Comparison of ENCODE assay signal across 13 cellular contexts in genomic region chr9:94611638-94612068, GRCh38. TPM values are rescaled to one million over a fixed set of nuclear protein-coding genes. Genes with fewer than 3 reads are reported as not detected.
A peak's percentile ranks its signal among the peaks of the same experiment; 100 is the strongest.
DNase-seq lines count a peak whose midpoint lies in the region; ATAC-seq and TF ChIP-seq lines count a peak whose summit lies in the region.
"Had no signal": no experiment of that assay in that cellular context is flagged by ENCODE, and none has a peak within 500 bp of the region (broad histone marks: within the 10 kb centered on the region; RNA-seq: fewer than 3 reads in every experiment).

No MANE protein-coding gene starts in this region.

- peak overlapping the region; percentile 4 for H3K27ac Mint-ChIP-seq in T-helper 17 cell
- H3K27ac Mint-ChIP-seq in progenitor cell of endocrine pancreas, result no peak overlapping the region
- H3K27ac Mint-ChIP-seq: dendritic cell treated with granulocyte-macrophage colony-stimulating factor and Interleukin-4, amounts not matched to agents 40 ng/mL and 50 ng/mL, for 4 days had no signal

- H3K9me3 Mint-ChIP-seq in progenitor cell of endocrine pancreas (ENCODE audit: low read depth), result no peaks in the 10 kb centered on the region
- H3K9me3 Mint-ChIP-seq: dendritic cell treated with granulocyte-macrophage colony-stimulating factor and Interleukin-4, amounts not matched to agents 40 ng/mL and 50 ng/mL, for 4 days had no signal

- peak; percentile 23 for DNase-seq in A172 (ENCODE audit: low spot score)
- no peak for DNase-seq in T-helper 17 cell
- peak; percentile 75 to 78 for DNase-seq in activated T-cell treated with anti-CD3 and anti-CD28 coated beads, Interleukin-2, amount 50 U/mL, for 48 hours
- DNase-seq in stimulated activated CD4-positive, alpha-beta T cell treated with anti-CD3 and anti-CD28 coated beads, Interleukin-15, amount 100 ng/mL, for 48 hours (ENCODE audit: low read depth in 2 of 2), result peak; percentile 62 to 64
- no peak for DNase-seq in NCI-H748 (lab: John Stamatoyannopoulos, UW; ENCODE audit: unreplicated experiment)
- no peak for DNase-seq in progenitor cell of endocrine pancreas (ENCODE audit: low spot score, unreplicated experiment)
- DNase-seq: MG63, right cardiac atrium had no signal

- H3K4me3 Mint-ChIP-seq in T-helper 17 cell (no peak overlapping the region), progenitor cell of endocrine pancreas (ENCODE audit: low read depth) (no peak overlapping the region)
- H3K4me3 Mint-ChIP-seq: dendritic cell treated with granulocyte-macrophage colony-stimulating factor and Interleukin-4, amounts not matched to agents 40 ng/mL and 50 ng/mL, for 4 days had no signal

- H3K36me3 Mint-ChIP-seq in T-helper 17 cell (ENCODE audit: low read depth), result peaks cover 3% of the 10 kb centered on the region
- no peaks in the 10 kb centered on the region for H3K36me3 Mint-ChIP-seq in progenitor cell of endocrine pancreas (ENCODE audit: insufficient read depth)

- ATAC-seq in T-helper 17 cell, result no peak
- ATAC-seq in GM21529 (IDR thresholded peaks at IDR 0.05; ENCODE audit: unreplicated experiment), result no peak
- no peak for ATAC-seq in HG02840 (IDR thresholded peaks at IDR 0.05; ENCODE audit: low FRiP score, unreplicated experiment)
- ATAC-seq: right cardiac atrium had no signal

- no peaks in the 10 kb centered on the region for H3K9me3 ChIP-seq in T-helper 17 cell (ENCODE audit: control insufficient read depth, low read length, poor library complexity, severe bottlenecking)
- H3K9me3 ChIP-seq: MG63 had no signal

- H3K27me3 Mint-ChIP-seq in T-helper 17 cell (peaks cover 18% of the 10 kb centered on the region), progenitor cell of endocrine pancreas (no peaks in the 10 kb centered on the region)
- H3K27me3 Mint-ChIP-seq: dendritic cell treated with granulocyte-macrophage colony-stimulating factor and Interleukin-4, amounts not matched to agents 40 ng/mL and 50 ng/mL, for 4 days had no signal

- no peak for TF ChIP-seq CTCF in progenitor cell of endocrine pancreas (IDR thresholded peaks at IDR 0.05; ENCODE audit: unreplicated experiment)

- peaks cover 11% of the 10 kb centered on the region for H3K4me1 Mint-ChIP-seq in T-helper 17 cell
- H3K4me1 Mint-ChIP-seq in progenitor cell of endocrine pancreas (ENCODE audit: low read depth), result peaks cover 41% of the 10 kb centered on the region

RNA-seq across cellular contexts. Expression of gene FBP2, which starts 18.0 kb away (rescaled TPM):
- not detected in 2 replicates for total RNA-seq in A172 (2014; rRNA removed; shearing (Covaris generic))
- total RNA-seq in T-helper 17 cell, result not detected
- total RNA-seq in progenitor cell of endocrine pancreas, result not detected in 2 replicates
- total RNA-seq: T-helper 1 cell treated with Interleukin-12 subunit alpha and Interleukin-12 subunit beta and Interleukin-4 antibody, amounts not matched to agents 30 ng/mL and 1 ng/mL, for 36 hours; temporal lobe had no signal

RNA-seq across cellular contexts. Expression of gene FBP1, which starts 27.7 kb away (rescaled TPM):
- total RNA-seq in A172 (2014; rRNA removed; shearing (Covaris generic)), result 0.12 TPM in 1 of 2 replicates, not detected in the other
- 1 to 10 TPM; 3.7 to 5.1 TPM for total RNA-seq in T-helper 17 cell
- total RNA-seq in progenitor cell of endocrine pancreas, result 4.6 and 6.0 TPM in 2 replicates
- total RNA-seq: temporal lobe had no signal

RNA-seq across cellular contexts. Expression of gene PCAT7, which starts 56.8 kb away (rescaled TPM):
- total RNA-seq in A172 (2014; rRNA removed; shearing (Covaris generic)), result 2.0 and 2.2 TPM in 2 replicates
- total RNA-seq in T-helper 17 cell (not detected), progenitor cell of endocrine pancreas (12.6 and 13.1 TPM in 2 replicates)
- total RNA-seq: T-helper 1 cell treated with Interleukin-12 subunit alpha and Interleukin-12 subunit beta and Interleukin-4 antibody, amounts not matched to agents 30 ng/mL and 1 ng/mL, for 36 hours; temporal lobe had no signal

Comparison
In these comparisons a context has a peak if more than half of its experiments do, and no peak if none do; other contexts are left out.
1. DNase-seq: peak in A172 (single experiment), activated T-cell treated with anti-CD3 and anti-CD28 coated beads, Interleukin-2, amount 50 U/mL, for 48 hours (2 of 2) and stimulated activated CD4-positive, alpha-beta T cell treated with anti-CD3 and anti-CD28 coated beads, Interleukin-15, amount 100 ng/mL, for 48 hours (2 of 2); none in T-helper 17 cell (0 of 3), NCI-H748 (single experiment) and progenitor cell of endocrine pancreas (single experiment).